ENCODE assay signal across 7 cellular contexts in genomic region chr4:54386693-54387092, GRCh38.
"Had no signal": no experiment of that assay in that cellular context is flagged by ENCODE, and none has a peak within 500 bp of the region (broad histone marks: within the 10 kb centered on the region; RNA-seq: fewer than 3 reads in every experiment).

No MANE protein-coding gene starts in this region.

- DNase-seq: IMR-90, KBM-7, KG1 had no signal

- H3K27ac ChIP-seq: HL-60, KMS-11 had no signal

- H3K4me2 ChIP-seq: KMS-11 had no signal

- FAIRE-seq: HepG2, HTR-8/SVneo had no signal

- H3K9ac ChIP-seq: KMS-11 had no signal

- ATAC-seq: HepG2 had no signal
